ENCODE assay signal across 17 cellular contexts in the genomic region with DNA sequence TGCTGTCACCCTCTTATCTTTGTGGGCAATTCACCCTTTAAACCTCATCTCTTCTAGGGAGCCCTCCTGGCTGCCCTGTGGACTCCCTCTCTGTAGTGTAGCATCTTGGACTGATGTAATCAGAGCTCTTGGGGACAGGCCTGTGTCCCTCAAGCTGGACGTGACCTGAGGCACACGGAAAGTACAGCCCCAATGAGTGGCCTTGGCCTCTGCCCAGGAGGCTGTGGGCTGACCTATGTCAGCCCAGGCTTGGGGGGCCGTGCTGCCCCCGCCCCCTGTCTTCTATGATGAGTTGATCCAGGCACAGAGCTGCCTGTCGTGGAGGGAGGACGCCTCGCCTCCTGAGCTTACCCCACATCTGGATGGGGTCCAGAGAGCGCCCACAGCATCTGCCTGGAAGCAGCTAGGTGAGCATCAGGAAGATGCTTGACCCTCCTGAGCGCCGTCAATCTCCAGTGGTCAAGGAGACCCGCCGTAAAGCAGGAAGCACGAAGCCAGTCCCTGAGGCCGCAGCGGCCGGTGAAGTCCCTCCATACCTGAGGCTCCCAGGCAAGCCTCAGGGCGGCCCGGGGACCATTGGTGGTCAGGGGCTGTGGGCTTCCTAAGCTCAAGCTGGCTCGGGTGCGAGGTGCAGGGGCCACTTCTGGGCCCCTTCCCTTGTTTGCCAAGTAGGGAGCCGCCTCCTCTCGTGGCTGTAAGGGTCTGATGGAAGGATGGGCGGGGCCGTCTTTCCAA.
A peak's percentile ranks its signal among the peaks of the same experiment; 100 is the strongest.
DNase-seq lines count a peak whose midpoint lies in the region; ATAC-seq and TF ChIP-seq lines count a peak whose summit lies in the region.
"Had no signal": no experiment of that assay in that cellular context is flagged by ENCODE, and none has a peak within 500 bp of the region (broad histone marks: within the 10 kb centered on the region; RNA-seq: fewer than 3 reads in every experiment).

No MANE protein-coding gene starts in this region.

- no peaks in the 10 kb centered on the region for H3F3A ChIP-seq in neural progenitor cell (ENCODE audit: low read depth)

- H3K9me3 Mint-ChIP-seq in WTC11, result peaks cover 10% of the 10 kb centered on the region
- no peaks in the 10 kb centered on the region for H3K9me3 Mint-ChIP-seq in neural progenitor cell

- H3K36me3 ChIP-seq in neural progenitor cell, result no peaks in the 10 kb centered on the region
- H3K36me3 ChIP-seq: BE2C had no signal

- H3K9ac ChIP-seq in neural progenitor cell, result no peak overlapping the region

- TF ChIP-seq CTCF in WTC11 (IDR thresholded peaks at IDR 0.05) (no peak), neural progenitor cell (IDR thresholded peaks at IDR 0.05) (no peak)

- H3K9me3 ChIP-seq in neural progenitor cell (ENCODE audit: low read depth), result no peaks in the 10 kb centered on the region

- H3K79me2 ChIP-seq in neural progenitor cell (ENCODE audit: low read depth), result no peaks in the 10 kb centered on the region

- intact Hi-C loops in left ventricle myocardium superior (cut with micrococcal nuclease) (no loop called here), Right ventricle myocardium superior (cut with DNase I) (no loop called here)

- H3K36me3 Mint-ChIP-seq in WTC11, result no peaks in the 10 kb centered on the region
- no peaks in the 10 kb centered on the region for H3K36me3 Mint-ChIP-seq in neural progenitor cell
- H3K36me3 Mint-ChIP-seq: CD4-positive, CD25-positive, alpha-beta regulatory T cell; CD8-positive, alpha-beta memory T cell had no signal

- H3K27me3 ChIP-seq in neural progenitor cell, result no peaks in the 10 kb centered on the region
- H3K27me3 ChIP-seq: BE2C had no signal

- H3K4me1 Mint-ChIP-seq in WTC11 (peaks cover 6% of the 10 kb centered on the region; the same call in 1 of the 2 replicates), neural progenitor cell (peaks cover 3% of the 10 kb centered on the region)
- H3K4me1 Mint-ChIP-seq: CD4-positive, CD25-positive, alpha-beta regulatory T cell; CD8-positive, alpha-beta memory T cell had no signal

- H3K27ac ChIP-seq in neural progenitor cell, result no peak overlapping the region

- no peak overlapping the region for H3K4me3 ChIP-seq in neural progenitor cell
- H3K4me3 ChIP-seq: GM12878 had no signal

- POLR2A ChIA-PET in WTC11 (lab: Charles Lee), result no interaction called here

- no peaks in the 10 kb centered on the region for H3K4me1 ChIP-seq in neural progenitor cell
- H3K4me1 ChIP-seq: BE2C had no signal

- H3K27ac Mint-ChIP-seq in WTC11 (peak overlapping the region; percentile 27; the same call in 1 of the 2 replicates), neural progenitor cell (peak overlapping the region; percentile 14)
- H3K27ac Mint-ChIP-seq: CD4-positive, CD25-positive, alpha-beta regulatory T cell; CD8-positive, alpha-beta memory T cell had no signal

- DNase-seq in left ventricle myocardium superior (peak; percentile 16), Right ventricle myocardium superior (no peak), WTC11 (ENCODE audit: low spot score) (no peak), neural progenitor cell (ENCODE audit: low spot score) (no peak), germinal center (ENCODE audit: low spot score) (no peak)
- DNase-seq in activated CD4-positive, alpha-beta T cell treated with anti-CD3 and anti-CD28 coated beads, Interleukin-2, amount 50 U/mL, for 4 hours, result no peak
- DNase-seq: BE2C; C1 segment of cervical spinal cord; CD4-positive, CD25-positive, alpha-beta regulatory T cell; CD8-positive, alpha-beta memory T cell; COR-L47; DMS 273 treated with DMSO at 0.1 percent for 48 hours; DMS53; DND-41; EL; HCEC 1CT had no signal

- CTCF ChIA-PET in WTC11 (lab: Charles Lee), result no interaction called here

- H3K27me3 Mint-ChIP-seq in WTC11 (ENCODE audit: low read depth) (no peaks in the 10 kb centered on the region), neural progenitor cell (ENCODE audit: insufficient read depth, low read depth) (peaks cover 2% of the 10 kb centered on the region)
- H3K27me3 Mint-ChIP-seq: CD4-positive, CD25-positive, alpha-beta regulatory T cell had no signal

- no peak for ATAC-seq in left ventricle myocardium superior
- ATAC-seq in Right ventricle myocardium superior (ENCODE audit: poor library complexity), result no peak
- ATAC-seq in WTC11, result no peak
- ATAC-seq: GM12878 had no signal

- H4K20me1 ChIP-seq in neural progenitor cell (ENCODE audit: low read depth), result peaks cover 6% of the 10 kb centered on the region

- H3K4me3 Mint-ChIP-seq in WTC11 (no peak overlapping the region), neural progenitor cell (no peak overlapping the region)
- H3K4me3 Mint-ChIP-seq: CD4-positive, CD25-positive, alpha-beta regulatory T cell; CD8-positive, alpha-beta memory T cell had no signal

- H3K4me2 ChIP-seq in neural progenitor cell, result no peak overlapping the region

- H2AFZ ChIP-seq in neural progenitor cell (replicated peaks), result no peak overlapping the region

TF ChIP-seq in WTC11, 78 proteins besides CTCF, POLR2A, EP300 and RAD21:
- TF ChIP-seq SMAD4 (CRISPR knock-in tag; IDR thresholded peaks at IDR 0.05) (no peak), GTF2I (CRISPR knock-in tag; conservative IDR thresholded peaks at IDR 0.05) (no peak), FOXJ3 (CRISPR knock-in tag; IDR thresholded peaks at IDR 0.05; ENCODE audit: borderline replicate concordance) (no peak), ZNF121 (CRISPR knock-in tag; IDR thresholded peaks at IDR 0.05) (no peak)
- TF ChIP-seq, protein P1, sequence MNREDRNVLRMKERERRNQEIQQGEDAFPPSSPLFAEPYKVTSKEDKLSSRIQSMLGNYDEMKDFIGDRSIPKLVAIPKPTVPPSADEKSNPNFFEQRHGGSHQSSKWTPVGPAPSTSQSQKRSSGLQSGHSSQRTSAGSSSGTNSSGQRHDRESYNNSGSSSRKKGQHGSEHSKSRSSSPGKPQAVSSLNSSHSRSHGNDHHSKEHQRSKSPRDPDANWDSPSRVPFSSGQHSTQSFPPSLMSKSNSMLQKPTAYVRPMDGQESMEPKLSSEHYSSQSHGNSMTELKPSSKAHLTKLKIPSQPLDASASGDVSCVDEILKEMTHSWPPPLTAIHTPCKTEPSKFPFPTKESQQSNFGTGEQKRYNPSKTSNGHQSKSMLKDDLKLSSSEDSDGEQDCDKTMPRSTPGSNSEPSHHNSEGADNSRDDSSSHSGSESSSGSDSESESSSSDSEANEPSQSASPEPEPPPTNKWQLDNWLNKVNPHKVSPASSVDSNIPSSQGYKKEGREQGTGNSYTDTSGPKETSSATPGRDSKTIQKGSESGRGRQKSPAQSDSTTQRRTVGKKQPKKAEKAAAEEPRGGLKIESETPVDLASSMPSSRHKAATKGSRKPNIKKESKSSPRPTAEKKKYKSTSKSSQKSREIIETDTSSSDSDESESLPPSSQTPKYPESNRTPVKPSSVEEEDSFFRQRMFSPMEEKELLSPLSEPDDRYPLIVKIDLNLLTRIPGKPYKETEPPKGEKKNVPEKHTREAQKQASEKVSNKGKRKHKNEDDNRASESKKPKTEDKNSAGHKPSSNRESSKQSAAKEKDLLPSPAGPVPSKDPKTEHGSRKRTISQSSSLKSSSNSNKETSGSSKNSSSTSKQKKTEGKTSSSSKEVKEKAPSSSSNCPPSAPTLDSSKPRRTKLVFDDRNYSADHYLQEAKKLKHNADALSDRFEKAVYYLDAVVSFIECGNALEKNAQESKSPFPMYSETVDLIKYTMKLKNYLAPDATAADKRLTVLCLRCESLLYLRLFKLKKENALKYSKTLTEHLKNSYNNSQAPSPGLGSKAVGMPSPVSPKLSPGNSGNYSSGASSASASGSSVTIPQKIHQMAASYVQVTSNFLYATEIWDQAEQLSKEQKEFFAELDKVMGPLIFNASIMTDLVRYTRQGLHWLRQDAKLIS (CRISPR knock-in tag; IDR thresholded peaks at IDR 0.05; ENCODE audit: borderline replicate concordance), result no peak
- TF ChIP-seq, protein P2, sequence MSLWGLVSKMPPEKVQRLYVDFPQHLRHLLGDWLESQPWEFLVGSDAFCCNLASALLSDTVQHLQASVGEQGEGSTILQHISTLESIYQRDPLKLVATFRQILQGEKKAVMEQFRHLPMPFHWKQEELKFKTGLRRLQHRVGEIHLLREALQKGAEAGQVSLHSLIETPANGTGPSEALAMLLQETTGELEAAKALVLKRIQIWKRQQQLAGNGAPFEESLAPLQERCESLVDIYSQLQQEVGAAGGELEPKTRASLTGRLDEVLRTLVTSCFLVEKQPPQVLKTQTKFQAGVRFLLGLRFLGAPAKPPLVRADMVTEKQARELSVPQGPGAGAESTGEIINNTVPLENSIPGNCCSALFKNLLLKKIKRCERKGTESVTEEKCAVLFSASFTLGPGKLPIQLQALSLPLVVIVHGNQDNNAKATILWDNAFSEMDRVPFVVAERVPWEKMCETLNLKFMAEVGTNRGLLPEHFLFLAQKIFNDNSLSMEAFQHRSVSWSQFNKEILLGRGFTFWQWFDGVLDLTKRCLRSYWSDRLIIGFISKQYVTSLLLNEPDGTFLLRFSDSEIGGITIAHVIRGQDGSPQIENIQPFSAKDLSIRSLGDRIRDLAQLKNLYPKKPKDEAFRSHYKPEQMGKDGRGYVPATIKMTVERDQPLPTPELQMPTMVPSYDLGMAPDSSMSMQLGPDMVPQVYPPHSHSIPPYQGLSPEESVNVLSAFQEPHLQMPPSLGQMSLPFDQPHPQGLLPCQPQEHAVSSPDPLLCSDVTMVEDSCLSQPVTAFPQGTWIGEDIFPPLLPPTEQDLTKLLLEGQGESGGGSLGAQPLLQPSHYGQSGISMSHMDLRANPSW (CRISPR knock-in tag; conservative IDR thresholded peaks at IDR 0.05; ENCODE audit: low read depth), result no peak
